1 cellular context compared by ENCODE assay signal in the genomic region with DNA sequence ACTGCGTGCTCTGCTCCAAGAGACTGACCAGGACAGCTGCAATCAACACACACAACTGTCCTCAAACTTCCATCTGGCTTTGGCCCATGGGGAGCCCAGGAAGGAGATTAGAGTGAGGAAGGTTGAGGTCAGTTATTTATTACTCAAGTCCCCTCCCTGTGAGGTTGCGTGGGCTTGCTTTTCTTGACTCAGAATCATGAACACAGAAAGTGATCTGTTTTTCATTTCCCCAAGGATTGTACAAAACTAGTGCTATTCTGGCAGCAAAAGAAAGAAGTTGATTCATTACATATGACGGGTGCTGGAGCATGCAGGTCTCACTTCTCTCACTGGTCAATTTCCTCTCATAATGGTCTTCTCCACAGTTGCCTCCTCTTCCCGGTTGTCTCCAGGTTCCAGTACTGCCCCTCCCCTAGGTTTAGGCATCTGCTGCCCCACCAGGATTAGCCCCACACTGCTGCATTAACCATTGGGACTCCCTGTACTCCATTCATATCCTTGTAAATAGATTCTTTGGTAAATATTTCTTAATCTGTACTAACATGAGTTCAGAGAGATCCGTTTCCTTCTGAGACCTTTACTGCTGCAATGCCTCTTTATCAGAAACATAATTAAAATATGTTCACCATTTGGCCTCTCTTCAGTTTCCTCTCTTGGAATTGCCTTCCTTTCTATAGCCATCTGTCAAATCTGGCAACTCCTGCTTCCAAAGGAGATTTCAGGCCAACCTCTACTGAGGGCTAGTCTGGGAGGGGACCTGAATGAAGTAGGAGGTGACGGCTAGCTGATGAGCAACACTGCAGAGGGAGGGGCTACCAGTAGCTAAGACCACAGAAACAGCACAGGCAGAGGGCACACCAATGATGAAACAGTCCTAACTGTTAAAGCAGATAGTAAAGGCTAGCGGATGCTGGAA.
TF ChIP-seq lines count a peak whose summit lies in the region.

No MANE protein-coding gene starts in this region.

TF ChIP-seq in H1, 55 proteins besides CTCF, POLR2A, EP300 and RAD21:
- TF ChIP-seq RXRA (IDR thresholded peaks at IDR 0.05; ENCODE audit: insufficient read depth, low read depth, low read length) (no peak), CEBPB (IDR thresholded peaks at IDR 0.05; ENCODE audit: low read depth, low read length) (no peak), ATF3 (IDR thresholded peaks at IDR 0.05; ENCODE audit: insufficient read depth, low read depth, low read length) (no peak), KDM4A (IDR thresholded peaks at IDR 0.05; ENCODE audit: low read depth, low read length, severe bottlenecking) (no peak), BRCA1 (IDR thresholded peaks at IDR 0.05; ENCODE audit: low read depth, low read length) (no peak), TEAD4 (IDR thresholded peaks at IDR 0.05; ENCODE audit: low read depth, low read length) (no peak), BCL11A (IDR thresholded peaks at IDR 0.05; ENCODE audit: low read depth in 2 of 2, low read length in 2 of 2) (no peak), JUND (IDR thresholded peaks at IDR 0.05; ENCODE audit: low read length) (no peak), CHD2 (IDR thresholded peaks at IDR 0.05; ENCODE audit: low read length) (no peak), KDM1A (IDR thresholded peaks at IDR 0.05; ENCODE audit: borderline replicate concordance, low read length) (no peak), TBP (IDR thresholded peaks at IDR 0.05; ENCODE audit: low read depth, low read length) (no peak), EZH2 (IDR thresholded peaks at IDR 0.05; ENCODE audit: low read depth, low read length, severe bottlenecking) (no peak), NRF1 (IDR thresholded peaks at IDR 0.05; ENCODE audit: low read depth, low read length) (no peak), BACH1 (IDR thresholded peaks at IDR 0.05; ENCODE audit: low read length) (no peak), EGR1 (IDR thresholded peaks at IDR 0.05; ENCODE audit: borderline replicate concordance, low read depth, low read length) (no peak)
- TF ChIP-seq, protein P1, sequence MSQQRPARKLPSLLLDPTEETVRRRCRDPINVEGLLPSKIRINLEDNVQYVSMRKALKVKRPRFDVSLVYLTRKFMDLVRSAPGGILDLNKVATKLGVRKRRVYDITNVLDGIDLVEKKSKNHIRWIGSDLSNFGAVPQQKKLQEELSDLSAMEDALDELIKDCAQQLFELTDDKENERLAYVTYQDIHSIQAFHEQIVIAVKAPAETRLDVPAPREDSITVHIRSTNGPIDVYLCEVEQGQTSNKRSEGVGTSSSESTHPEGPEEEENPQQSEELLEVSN (IDR thresholded peaks at IDR 0.05) = no peak
TF ChIP-seq in H1: peak in this region for 0.
